Comparison of ENCODE assay signal across 15 cellular contexts in the genomic region with DNA sequence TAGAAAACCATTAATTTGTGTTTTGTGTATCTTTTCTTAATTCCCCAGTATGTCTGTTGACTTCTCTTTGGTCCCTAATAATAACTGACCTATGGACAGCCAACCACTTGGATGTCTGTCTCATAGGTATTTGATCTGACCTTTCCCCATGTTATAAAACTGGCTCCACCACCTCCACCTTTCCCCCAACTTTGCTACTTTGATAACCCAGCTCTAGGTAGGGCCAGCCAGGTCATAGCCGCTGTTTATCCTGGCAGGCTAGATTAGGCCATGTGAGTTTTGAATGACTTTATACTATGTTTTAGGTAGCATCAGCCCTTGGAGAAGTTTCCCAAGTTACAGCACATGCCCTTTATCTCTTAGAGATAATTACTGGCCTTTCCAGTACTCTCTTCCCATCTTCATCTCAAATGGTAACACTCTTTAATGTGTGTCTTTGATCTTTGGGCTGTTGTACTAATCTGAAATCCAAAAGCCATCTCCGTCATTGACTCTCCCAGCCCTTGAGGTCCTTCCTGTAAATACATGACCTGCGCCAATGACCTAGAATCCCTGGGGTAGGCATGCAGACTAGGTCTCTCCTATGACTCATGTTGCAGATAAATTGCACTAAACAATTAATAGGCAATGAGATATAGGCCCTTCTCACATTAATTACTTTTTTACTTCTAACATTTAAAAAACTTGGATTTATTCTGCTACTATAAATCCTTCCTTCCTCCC.
DNase-seq lines count a peak whose midpoint lies in the region; ATAC-seq and TF ChIP-seq lines count a peak whose summit lies in the region.
"Had no signal": no experiment of that assay in that cellular context is flagged by ENCODE, and none has a peak within 500 bp of the region (broad histone marks: within the 10 kb centered on the region; RNA-seq: fewer than 3 reads in every experiment).

No MANE protein-coding gene starts in this region.

- intact Hi-C loops in right cardiac atrium (cut with DNase I): no loop called here
- intact Hi-C loops in psoas muscle (cut with DNase I): no loop called here

- no peaks in the 10 kb centered on the region for H3K27me3 ChIP-seq in right cardiac atrium (ENCODE audit: control insufficient read depth, insufficient read depth)
- no peaks in the 10 kb centered on the region for H3K27me3 ChIP-seq in right atrium auricular region
- H3K27me3 ChIP-seq in hepatocyte: no peaks in the 10 kb centered on the region
- no peaks in the 10 kb centered on the region for H3K27me3 ChIP-seq in psoas muscle (ENCODE audit: insufficient read depth in 3 of 3, low read length in 2 of 3)
- H3K27me3 ChIP-seq: BE2C had no signal

- H3K4me3 ChIP-seq in right cardiac atrium (ENCODE audit: low read length) (no peak overlapping the region), right atrium auricular region (no peak overlapping the region), hepatocyte (no peak overlapping the region), psoas muscle (no peak overlapping the region)
- H3K4me3 ChIP-seq: GM23338 had no signal

- peaks cover 55% of the 10 kb centered on the region for H3K79me2 ChIP-seq in hepatocyte

- H3K9me3 ChIP-seq in right cardiac atrium (ENCODE audit: control insufficient read depth, low read length) (no peaks in the 10 kb centered on the region), right atrium auricular region (no peaks in the 10 kb centered on the region), hepatocyte (ENCODE audit: low read depth) (no peaks in the 10 kb centered on the region), psoas muscle (no peaks in the 10 kb centered on the region)
- H3K9me3 ChIP-seq: BE2C had no signal

- no peaks in the 10 kb centered on the region for H3K36me3 ChIP-seq in right atrium auricular region
- no peaks in the 10 kb centered on the region for H3K36me3 ChIP-seq in hepatocyte (replicated peaks; ENCODE audit: insufficient read depth, low read depth)
- H3K36me3 ChIP-seq in psoas muscle (ENCODE audit: insufficient read depth in 1 of 2, low read depth in 1 of 2): no peaks in the 10 kb centered on the region
- H3K36me3 ChIP-seq: BE2C had no signal

- ATAC-seq in right cardiac atrium (peak in 1 of 2 donors; percentile 38), psoas muscle (peak in 1 of 4 donors; percentile 19), HG03045 (IDR thresholded peaks at IDR 0.05; ENCODE audit: unreplicated experiment) (no peak)
- ATAC-seq: GM23338 had no signal

- 86% methylated on average over 3 of the region's 3 CpGs for WGBS in right cardiac atrium
- WGBS in hepatocyte (ENCODE audit: low lambda C conversion rate, missing lambda C conversion rate): 78% methylated on average over 3 of the region's 3 CpGs
- WGBS in psoas muscle, 3 donors: 88 to 93% (median 91%) methylated on average over 3 of the region's 3 CpGs

- H3K4me1 ChIP-seq in right cardiac atrium (ENCODE audit: control insufficient read depth, insufficient read depth, low read length) (peaks cover 18% of the 10 kb centered on the region), right atrium auricular region (peaks cover 0 to 72% of the 10 kb centered on the region in 2 donors), hepatocyte (ENCODE audit: insufficient read depth) (peaks cover 30% of the 10 kb centered on the region), psoas muscle (peaks cover 50% of the 10 kb centered on the region)

- no peak for DNase-seq in right cardiac atrium
- DNase-seq in right atrium auricular region (ENCODE audit: low spot score): no peak
- no peak for DNase-seq in hepatocyte (ENCODE audit: low spot score)
- no peak for DNase-seq in psoas muscle
- no peak for DNase-seq in stimulated activated naive CD4-positive, alpha-beta T cell (lab: John Stamatoyannopoulos, UW)
- DNase-seq in COLO668 (lab: John Stamatoyannopoulos, UW; ENCODE audit: unreplicated experiment): no peak
- DNase-seq: BE2C; CD4-positive, alpha-beta memory T cell; COR-L47; DND-41; GDM1; H7 had no signal

- H3K9me2 ChIP-seq in hepatocyte (replicated peaks; ENCODE audit: insufficient read depth): no peaks in the 10 kb centered on the region

- no peak overlapping the region for H3K4me2 ChIP-seq in hepatocyte
- H3K4me2 ChIP-seq: GM23338 had no signal

- TF ChIP-seq CTCF in right atrium auricular region (IDR thresholded peaks at IDR 0.05) (no peak), hepatocyte (IDR thresholded peaks at IDR 0.05; ENCODE audit: poor library complexity) (no peak), psoas muscle (IDR thresholded peaks at IDR 0.05) (no peak)

- H3K27ac ChIP-seq in right cardiac atrium (ENCODE audit: low read length) (peak overlapping the region; percentile 84), right atrium auricular region (peak overlapping the region in 1 of 2 donors; percentile 67), hepatocyte (peak overlapping the region; percentile 55), psoas muscle (peak overlapping the region; percentile 47)
- H3K27ac ChIP-seq: C4-2B had no signal

- H2AFZ ChIP-seq in hepatocyte: no peak overlapping the region
- H2AFZ ChIP-seq: GM23338 had no signal

- no peaks in the 10 kb centered on the region for H4K20me1 ChIP-seq in hepatocyte (ENCODE audit: insufficient read depth, poor library complexity, severe bottlenecking)
